ENCODE assay signal across 7 cellular contexts in the genomic region with DNA sequence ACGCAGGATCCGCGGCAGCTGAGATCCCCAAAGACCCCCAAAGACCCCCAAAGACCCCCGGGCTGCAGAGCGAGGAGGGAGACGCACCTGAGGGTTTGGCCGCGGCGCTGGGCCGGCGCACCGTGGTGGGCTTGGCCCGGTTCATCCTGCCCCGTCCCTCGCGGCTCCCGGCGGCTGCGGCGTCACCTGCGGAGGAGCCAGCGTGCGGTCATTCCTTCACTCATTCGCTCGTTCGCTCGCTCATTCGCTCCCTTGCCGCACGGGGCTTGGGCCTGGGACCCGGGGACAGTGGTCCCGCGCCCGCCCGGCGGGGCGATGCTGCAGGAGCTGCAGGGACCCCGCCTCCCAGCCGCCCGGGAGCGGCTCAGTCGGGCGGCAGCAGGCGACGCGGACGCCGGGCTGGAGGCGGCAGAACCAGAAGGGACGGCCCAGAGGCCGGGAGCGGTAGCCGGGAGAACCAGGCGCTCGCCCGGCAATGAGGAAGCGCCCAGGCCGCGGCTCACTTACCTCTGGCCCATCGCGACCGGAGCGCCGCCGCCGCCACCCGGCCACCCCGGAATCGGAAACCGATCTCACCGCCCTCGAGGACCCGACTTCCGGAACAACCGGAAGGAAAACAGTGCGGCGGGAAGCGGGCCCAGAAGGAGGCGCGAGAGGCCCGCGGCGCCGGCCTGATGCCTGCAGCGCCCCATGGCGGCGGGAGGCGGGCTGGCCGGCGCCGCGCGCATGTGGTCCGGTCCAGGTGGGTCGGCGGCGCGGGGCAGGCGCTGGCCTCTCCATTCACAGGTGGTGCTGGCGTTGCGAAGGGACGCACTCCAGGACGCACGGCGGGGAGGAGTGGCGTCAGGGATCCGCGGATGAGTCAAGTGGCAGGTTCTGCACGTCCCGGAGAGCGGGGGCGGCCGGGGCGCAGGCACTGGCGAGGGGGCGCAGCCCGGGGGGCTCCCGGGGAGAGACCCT.
A peak's percentile ranks its signal among the peaks of the same experiment; 100 is the strongest.
DNase-seq lines count a peak whose midpoint lies in the region; ATAC-seq and TF ChIP-seq lines count a peak whose summit lies in the region.

A gene with protein sequence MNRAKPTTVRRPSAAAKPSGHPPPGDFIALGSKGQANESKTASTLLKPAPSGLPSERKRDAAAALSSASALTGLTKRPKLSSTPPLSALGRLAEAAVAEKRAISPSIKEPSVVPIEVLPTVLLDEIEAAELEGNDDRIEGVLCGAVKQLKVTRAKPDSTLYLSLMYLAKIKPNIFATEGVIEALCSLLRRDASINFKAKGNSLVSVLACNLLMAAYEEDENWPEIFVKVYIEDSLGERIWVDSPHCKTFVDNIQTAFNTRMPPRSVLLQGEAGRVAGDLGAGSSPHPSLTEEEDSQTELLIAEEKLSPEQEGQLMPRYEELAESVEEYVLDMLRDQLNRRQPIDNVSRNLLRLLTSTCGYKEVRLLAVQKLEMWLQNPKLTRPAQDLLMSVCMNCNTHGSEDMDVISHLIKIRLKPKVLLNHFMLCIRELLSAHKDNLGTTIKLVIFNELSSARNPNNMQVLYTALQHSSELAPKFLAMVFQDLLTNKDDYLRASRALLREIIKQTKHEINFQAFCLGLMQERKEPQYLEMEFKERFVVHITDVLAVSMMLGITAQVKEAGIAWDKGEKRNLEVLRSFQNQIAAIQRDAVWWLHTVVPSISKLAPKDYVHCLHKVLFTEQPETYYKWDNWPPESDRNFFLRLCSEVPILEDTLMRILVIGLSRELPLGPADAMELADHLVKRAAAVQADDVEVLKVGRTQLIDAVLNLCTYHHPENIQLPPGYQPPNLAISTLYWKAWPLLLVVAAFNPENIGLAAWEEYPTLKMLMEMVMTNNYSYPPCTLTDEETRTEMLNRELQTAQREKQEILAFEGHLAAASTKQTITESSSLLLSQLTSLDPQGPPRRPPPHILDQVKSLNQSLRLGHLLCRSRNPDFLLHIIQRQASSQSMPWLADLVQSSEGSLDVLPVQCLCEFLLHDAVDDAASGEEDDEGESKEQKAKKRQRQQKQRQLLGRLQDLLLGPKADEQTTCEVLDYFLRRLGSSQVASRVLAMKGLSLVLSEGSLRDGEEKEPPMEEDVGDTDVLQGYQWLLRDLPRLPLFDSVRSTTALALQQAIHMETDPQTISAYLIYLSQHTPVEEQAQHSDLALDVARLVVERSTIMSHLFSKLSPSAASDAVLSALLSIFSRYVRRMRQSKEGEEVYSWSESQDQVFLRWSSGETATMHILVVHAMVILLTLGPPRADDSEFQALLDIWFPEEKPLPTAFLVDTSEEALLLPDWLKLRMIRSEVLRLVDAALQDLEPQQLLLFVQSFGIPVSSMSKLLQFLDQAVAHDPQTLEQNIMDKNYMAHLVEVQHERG (N-terminal part only) (minus strand): TSS at position 574 of the 960 bp plus-strand sequence. CDS start 429 bp downstream, at position 145.

- TF ChIP-seq CTCF in astrocyte of the cerebellum (IDR thresholded peaks at IDR 0.05; ENCODE audit: low read depth, low read length, missing control alignments) (peak; percentile 62), retinal pigment epithelial cell (conservative IDR thresholded peaks at IDR 0.05; ENCODE audit: low read depth, low read length) (peak; percentile 63)

- in situ Hi-C loops in astrocyte of the cerebellum (cut with HindIII; ENCODE audit: low sequenced_read_pairs) = no loop called here

- DNase-seq in NCI-H187 treated with DMSO at 0.1 percent for 48 hours (lab: John Stamatoyannopoulos, UW) (peak; percentile 70), T-helper 22 cell (ENCODE audit: low read depth) (peak; percentile 84), astrocyte of the cerebellum (ENCODE audit: low read depth) (peak; percentile 63), hypothalamus (lab: John Stamatoyannopoulos, UW) (peak; percentile 28 to 94 (median 85)), retinal pigment epithelial cell (ENCODE audit: low read depth) (peak; percentile 52)

- H3K4me3 ChIP-seq in astrocyte of the cerebellum (ENCODE audit: low read depth, low read length) (peak within 1 kb of the TSS; percentile 74), retinal pigment epithelial cell (ENCODE audit: low read length) (peak within 1 kb of the TSS; percentile 77)

- ATAC-seq in GM18498 (IDR thresholded peaks at IDR 0.05; ENCODE audit: unreplicated experiment) (peak; percentile 85), HG02938 (IDR thresholded peaks at IDR 0.05; ENCODE audit: unreplicated experiment) (peak; percentile 73)

Comparison
In these comparisons a context has a peak if more than half of its experiments do, and no peak if none do; other contexts are left out.
1. Peak in every context shown above with its lines: DNase-seq, ATAC-seq and H3K4me3 ChIP-seq.